Comparison of ENCODE assay signal across 39 cellular contexts in genomic region chrX:71235482-71235881, GRCh38. TPM values are rescaled to one million over a fixed set of nuclear protein-coding genes. Genes with fewer than 3 reads are reported as not detected.
"Had no signal": no experiment of that assay in that cellular context is flagged by ENCODE, and none has a peak within 500 bp of the region (broad histone marks: within the 10 kb centered on the region; RNA-seq: fewer than 3 reads in every experiment).

No MANE protein-coding gene starts in this region.

- H3K27me3 ChIP-seq: adrenal gland, body of pancreas, brain microvascular endothelial cell had no signal

- FAIRE-seq: astrocyte, TTC549 had no signal

- H3K36me3 ChIP-seq: brain microvascular endothelial cell, breast epithelium had no signal

- DNase-seq: activated B cell treated with CpG ODN at 0.5 μM for 24 hours; activated CD4-positive, alpha-beta memory T cell treated with anti-CD3 and anti-CD28 coated beads for 36 hours; activated CD4-positive, alpha-beta T cell treated with anti-CD3 and anti-CD28 coated beads for 4 hours; activated CD4-positive, alpha-beta T cell treated with anti-CD3 and anti-CD28 coated beads, Interleukin-2, amount 10 ng/mL, durations not matched to agents 24 days and 14 days; activated CD4-positive, alpha-beta T cell treated with anti-CD3 and anti-CD28 coated beads, Interleukin-2, amount 50 U/mL, for 1 hour; activated CD4-positive, alpha-beta T cell treated with anti-CD3 and anti-CD28 coated beads, Interleukin-2, amount 50 U/mL, for 4 hours; activated CD4-positive, CD25-positive, alpha-beta regulatory T cell treated with anti-CD3 and anti-CD28 coated beads, Interleukin-2, amount 50 U/mL, for 72 hours; activated CD8-positive, alpha-beta memory T cell treated with anti-CD3 and anti-CD28 coated beads, Interleukin-2, amount 50 U/mL, for 4 hours; activated CD8-positive, alpha-beta T cell treated with anti-CD3 and anti-CD28 coated beads for 36 hours; activated effector memory CD4-positive, alpha-beta T cell treated with anti-CD3 and anti-CD28 coated beads, Interleukin-2, amount 50 U/mL, for 16 hours; activated gamma-delta T cell treated with Interleukin-2 at 50 U/mL for 16 hours; activated naive CD4-positive, alpha-beta T cell; activated naive CD4-positive, alpha-beta T cell treated with anti-CD3 and anti-CD28 coated beads for 36 hours; activated naive CD4-positive, alpha-beta T cell treated with anti-CD3 and anti-CD28 coated beads, Interleukin-2, amount 50 U/mL, for 16 hours; activated naive CD8-positive, alpha-beta T cell treated with anti-CD3 and anti-CD28 coated beads for 36 hours; activated T-cell treated with anti-CD3 and anti-CD28 coated beads for 4 hours; activated T-cell treated with anti-CD3 and anti-CD28 coated beads, Interleukin-2, amount 50 U/mL, for 1 hour; activated T-cell treated with anti-CD3 and anti-CD28 coated beads, Interleukin-2, amount 50 U/mL, for 48 hours; adrenal gland; amniotic stem cell; aorta; body of pancreas; brain microvascular endothelial cell; central memory CD4-positive, alpha-beta T cell; T-helper 1 cell; T-helper 2 cell; T-helper 9 cell had no signal

- H3K9me3 Mint-ChIP-seq: activated B cell treated with CpG ODN at 0.5 μM for 24 hours; activated CD4-positive, alpha-beta memory T cell treated with anti-CD3 and anti-CD28 coated beads for 36 hours; activated CD4-positive, alpha-beta T cell treated with anti-CD3 and anti-CD28 coated beads, Interleukin-2, amount 10 ng/mL, durations not matched to agents 24 days and 14 days; activated CD8-positive, alpha-beta T cell treated with anti-CD3 and anti-CD28 coated beads for 36 hours; activated naive CD4-positive, alpha-beta T cell treated with anti-CD3 and anti-CD28 coated beads for 36 hours; activated naive CD4-positive, alpha-beta T cell treated with anti-CD3 and anti-CD28 coated beads, Interleukin-2, amount 50 U/mL, for 72 hours; activated naive CD8-positive, alpha-beta T cell treated with anti-CD3 and anti-CD28 coated beads for 36 hours; activated T-helper 1 cell treated with anti-CD3 and anti-CD28 coated beads, Interleukin-12 subunit alpha, Interleukin-12 subunit beta, Interleukin-2, Interleukin-4 antibody, amounts not matched to agents 30 ng/mL and 10 ng/mL and 1 ng/mL, durations not matched to agents 14 hours and 24 hours and 36 hours; activated T-helper 17 cell treated with anti-CD3 and anti-CD28 coated beads, Interleukin-2, amount 50 U/mL, for 72 hours; T-helper 1 cell treated with Interleukin-12 subunit alpha and Interleukin-12 subunit beta and Interleukin-4 antibody, amounts not matched to agents 30 μg/mL and 1 μg/mL, for 36 hours; T-helper 2 cell treated with Interferon-gamma antibody and Interleukin-4, amounts not matched to agents 5 μg/mL and 100 μg/mL, for 36 hours had no signal

- ATAC-seq: activated CD8-positive, alpha-beta T cell treated with anti-CD3 and anti-CD28 coated beads for 36 hours; activated naive CD4-positive, alpha-beta T cell treated with anti-CD3 and anti-CD28 coated beads, Interleukin-2, amount 50 U/mL, for 72 hours; activated T-helper 17 cell treated with anti-CD3 and anti-CD28 coated beads, Interleukin-2, amount 50 U/mL, for 72 hours; body of pancreas had no signal

- H3K4me3 Mint-ChIP-seq: activated B cell treated with CpG ODN at 0.5 μM for 24 hours; activated CD4-positive, alpha-beta memory T cell treated with anti-CD3 and anti-CD28 coated beads for 36 hours; activated CD4-positive, alpha-beta T cell treated with anti-CD3 and anti-CD28 coated beads, Interleukin-2, amount 10 ng/mL, durations not matched to agents 24 days and 14 days; activated CD8-positive, alpha-beta T cell treated with anti-CD3 and anti-CD28 coated beads for 36 hours; activated naive CD4-positive, alpha-beta T cell treated with anti-CD3 and anti-CD28 coated beads for 36 hours; activated naive CD8-positive, alpha-beta T cell treated with anti-CD3 and anti-CD28 coated beads for 36 hours; activated T-helper 1 cell treated with anti-CD3 and anti-CD28 coated beads, Interleukin-12 subunit alpha, Interleukin-12 subunit beta, Interleukin-2, Interleukin-4 antibody, amounts not matched to agents 30 ng/mL and 10 ng/mL and 1 ng/mL, durations not matched to agents 14 hours and 24 hours and 36 hours; activated T-helper 17 cell treated with anti-CD3 and anti-CD28 coated beads, Interleukin-2, amount 50 U/mL, for 72 hours; T-helper 1 cell treated with Interleukin-12 subunit alpha and Interleukin-12 subunit beta and Interleukin-4 antibody, amounts not matched to agents 30 μg/mL and 1 μg/mL, for 36 hours; T-helper 2 cell treated with Interferon-gamma antibody and Interleukin-4, amounts not matched to agents 5 μg/mL and 100 μg/mL, for 36 hours had no signal

- H3K4me1 ChIP-seq: adrenal gland, body of pancreas, breast epithelium had no signal

- H3K9me3 ChIP-seq: adrenal gland, body of pancreas, breast epithelium had no signal

- H3K27ac ChIP-seq: adrenal gland, body of pancreas, brain microvascular endothelial cell, breast epithelium, VCaP had no signal

- H3K4me3 ChIP-seq: adrenal gland, body of pancreas, breast epithelium had no signal

- H3K4me1 Mint-ChIP-seq: activated B cell treated with CpG ODN at 0.5 μM for 24 hours; activated CD4-positive, alpha-beta T cell treated with anti-CD3 and anti-CD28 coated beads, Interleukin-2, amount 10 ng/mL, durations not matched to agents 24 days and 14 days; activated naive CD8-positive, alpha-beta T cell treated with anti-CD3 and anti-CD28 coated beads for 36 hours; activated T-helper 17 cell treated with anti-CD3 and anti-CD28 coated beads, Interleukin-2, amount 50 U/mL, for 72 hours had no signal

- H3K27ac Mint-ChIP-seq: activated B cell treated with CpG ODN at 0.5 μM for 24 hours; activated CD4-positive, alpha-beta memory T cell treated with anti-CD3 and anti-CD28 coated beads for 36 hours; activated CD4-positive, alpha-beta T cell treated with anti-CD3 and anti-CD28 coated beads, Interleukin-2, amount 10 ng/mL, durations not matched to agents 24 days and 14 days; activated CD8-positive, alpha-beta T cell treated with anti-CD3 and anti-CD28 coated beads for 36 hours; activated naive CD4-positive, alpha-beta T cell treated with anti-CD3 and anti-CD28 coated beads for 36 hours; activated naive CD8-positive, alpha-beta T cell treated with anti-CD3 and anti-CD28 coated beads for 36 hours; activated T-helper 1 cell treated with anti-CD3 and anti-CD28 coated beads, Interleukin-12 subunit alpha, Interleukin-12 subunit beta, Interleukin-2, Interleukin-4 antibody, amounts not matched to agents 30 ng/mL and 10 ng/mL and 1 ng/mL, durations not matched to agents 14 hours and 24 hours and 36 hours; activated T-helper 17 cell treated with anti-CD3 and anti-CD28 coated beads, Interleukin-2, amount 50 U/mL, for 72 hours; T-helper 1 cell treated with Interleukin-12 subunit alpha and Interleukin-12 subunit beta and Interleukin-4 antibody, amounts not matched to agents 30 μg/mL and 1 μg/mL, for 36 hours; T-helper 2 cell treated with Interferon-gamma antibody and Interleukin-4, amounts not matched to agents 5 μg/mL and 100 μg/mL, for 36 hours had no signal

- H3K27me3 Mint-ChIP-seq: activated B cell treated with CpG ODN at 0.5 μM for 24 hours; activated CD4-positive, alpha-beta memory T cell treated with anti-CD3 and anti-CD28 coated beads for 36 hours; activated CD4-positive, alpha-beta T cell treated with anti-CD3 and anti-CD28 coated beads, Interleukin-2, amount 10 ng/mL, durations not matched to agents 24 days and 14 days; activated CD8-positive, alpha-beta T cell treated with anti-CD3 and anti-CD28 coated beads for 36 hours; activated naive CD8-positive, alpha-beta T cell treated with anti-CD3 and anti-CD28 coated beads for 36 hours; activated T-helper 17 cell treated with anti-CD3 and anti-CD28 coated beads, Interleukin-2, amount 50 U/mL, for 72 hours had no signal

RNA-seq across cellular contexts. Expression of gene GJB1, which starts 12.5 kb away (rescaled TPM):
- total RNA-seq: activated B cell treated with CpG ODN at 0.5 μM for 24 hours; activated CD4-positive, alpha-beta memory T cell treated with anti-CD3 and anti-CD28 coated beads for 36 hours; activated CD4-positive, alpha-beta T cell treated with anti-CD3 and anti-CD28 coated beads, Interleukin-2, amount 10 ng/mL, durations not matched to agents 24 days and 14 days; activated CD8-positive, alpha-beta memory T cell treated with anti-CD3 and anti-CD28 coated beads for 36 hours; activated CD8-positive, alpha-beta T cell treated with anti-CD3 and anti-CD28 coated beads for 36 hours; activated naive CD4-positive, alpha-beta T cell treated with anti-CD3 and anti-CD28 coated beads for 36 hours; activated naive CD8-positive, alpha-beta T cell treated with anti-CD3 and anti-CD28 coated beads for 36 hours; activated T-helper 1 cell treated with anti-CD3 and anti-CD28 coated beads, Interleukin-12 subunit alpha, Interleukin-12 subunit beta, Interleukin-2, Interleukin-4 antibody, amounts not matched to agents 30 ng/mL and 10 ng/mL and 1 ng/mL, durations not matched to agents 14 hours and 24 hours and 36 hours; aorta; astrocyte; cardiac septum; cerebellum had no signal
- polyA plus RNA-seq: adrenal gland had no signal
